Comparison of ENCODE assay signal across 12 cellular contexts in the genomic region with DNA sequence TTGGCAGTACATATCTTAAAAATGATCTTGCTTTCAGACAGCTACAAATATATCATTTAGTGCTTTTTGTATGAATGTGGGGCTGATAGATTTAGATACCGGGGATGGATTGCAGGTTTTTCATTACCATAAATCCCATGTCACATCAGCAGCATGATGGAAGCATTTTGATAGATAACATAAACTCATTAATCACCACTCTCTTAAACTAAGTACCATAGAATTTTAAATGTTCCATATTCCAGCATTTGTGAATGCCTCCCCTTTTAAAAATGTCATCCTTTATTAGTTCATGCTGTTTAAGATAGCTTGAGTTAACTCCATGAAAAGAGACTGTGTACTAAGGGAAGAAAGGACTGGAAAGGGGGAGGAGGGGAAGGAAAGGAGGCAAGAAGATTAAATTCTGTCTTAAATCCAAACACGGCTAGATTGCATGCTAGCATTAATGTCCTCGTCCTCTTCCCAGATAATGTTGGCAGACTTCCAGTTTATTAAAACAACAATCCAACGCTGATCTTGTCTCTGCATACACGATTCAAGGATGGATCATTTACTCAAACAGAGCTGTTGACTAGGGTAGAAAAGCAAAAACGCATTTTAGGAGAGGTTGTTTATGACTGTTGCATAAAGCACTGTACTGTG.
DNase-seq lines count a peak whose midpoint lies in the region; ATAC-seq and TF ChIP-seq lines count a peak whose summit lies in the region.
"Had no signal": no experiment of that assay in that cellular context is flagged by ENCODE, and none has a peak within 500 bp of the region (broad histone marks: within the 10 kb centered on the region; RNA-seq: fewer than 3 reads in every experiment).

No MANE protein-coding gene starts in this region.

- TF ChIP-seq CTCF in Panc1 (IDR thresholded peaks at IDR 0.05), result no peak
- TF ChIP-seq CTCF in foreskin fibroblast (IDR thresholded peaks at IDR 0.05; ENCODE audit: low read depth, low read length), result no peak

- no peaks in the 10 kb centered on the region for H3K27me3 ChIP-seq in Panc1 (ENCODE audit: control insufficient read depth, insufficient read depth, low read length)
- H3K27me3 ChIP-seq: BLaER1 treated with 17β-estradiol and CSF1 and Interleukin-3, amounts not matched to agents 10 nM and 100 nM had no signal

- H3K9me3 ChIP-seq in Panc1 (ENCODE audit: control insufficient read depth, insufficient read depth, low read depth, low read length), result no peaks in the 10 kb centered on the region

- H3K27ac ChIP-seq in Panc1 (ENCODE audit: low read length) (peak overlapping the region; percentile 41; the same call in 1 of the 2 replicates), substantia nigra (ENCODE audit: low read depth, low read length, poor library complexity, severe bottlenecking) (no peak overlapping the region)
- H3K27ac ChIP-seq: BLaER1 treated with 17β-estradiol and CSF1 and Interleukin-3, amounts not matched to agents 10 nM and 100 nM; HL-60 had no signal

- H3K36me3 ChIP-seq in Panc1 (ENCODE audit: control insufficient read depth, insufficient read depth, low read length), result no peaks in the 10 kb centered on the region
- H3K36me3 ChIP-seq: BLaER1 treated with 17β-estradiol and CSF1 and Interleukin-3, amounts not matched to agents 10 nM and 100 nM had no signal

- ATAC-seq in Panc1, result no peak
- ATAC-seq in HG02981 (IDR thresholded peaks at IDR 0.05; ENCODE audit: unreplicated experiment), result no peak

- in situ Hi-C loops in Panc1 (cut with HindIII; ENCODE audit: low pct_unique_long_range_greater_than_20kb, low sequenced_read_pairs), result no loop called here

- DNase-seq in Ammon's horn (ENCODE audit: low spot score) (peak; percentile 8), NCI-H1092 (lab: John Stamatoyannopoulos, UW) (peak; percentile 36), Panc1 (ENCODE audit: low read depth, low spot score) (no peak), foreskin fibroblast (peak; percentile 52 to 70), substantia nigra (lab: John Stamatoyannopoulos, UW) (no peak), RKO (ENCODE audit: low spot score) (no peak)
- no peak for DNase-seq in activated naive CD4-positive, alpha-beta T cell treated with anti-CD3 and anti-CD28 coated beads, Interleukin-2, amount 50 U/mL, for 16 hours
- DNase-seq: activated naive CD4-positive, alpha-beta T cell treated with anti-CD3 and anti-CD28 coated beads, Interleukin-2, amount 10 ng/mL, durations not matched to agents 7 days and 5 days; mesendoderm had no signal

- POLR2A ChIA-PET in Panc1 (lab: Charles Lee), result no interaction called here

- H3K4me1 ChIP-seq in Panc1 (ENCODE audit: control insufficient read depth, insufficient read depth, low read length), result no peaks in the 10 kb centered on the region

- BruUV-seq in Panc1 (replicated peaks; lab: Mats Ljungman, UMichigan), result no TSS peak

- H3K4me3 ChIP-seq in Panc1 (ENCODE audit: low read depth in 2 of 2, low read length in 2 of 2) (no peak overlapping the region), foreskin fibroblast (ENCODE audit: low read depth in 1 of 2, low read length in 2 of 2) (no peak overlapping the region)
- H3K4me3 ChIP-seq: BLaER1 treated with 17β-estradiol and CSF1 and Interleukin-3, amounts not matched to agents 10 nM and 100 nM had no signal

- CTCF ChIA-PET in Panc1 (lab: Charles Lee), result no interaction called here

- intact Hi-C loops in Panc1 (cut with micrococcal nuclease; ENCODE audit: unreplicated experiment), result no loop called here

Comparison
In these comparisons a context has a peak if more than half of its experiments do, and no peak if none do; other contexts are left out.
1. DNase-seq: peak in Ammon's horn (single experiment), NCI-H1092 (single experiment) and foreskin fibroblast (2 of 2); none in Panc1 (single experiment), substantia nigra (0 of 49), activated naive CD4-positive, alpha-beta T cell treated with anti-CD3 and anti-CD28 coated beads, Interleukin-2, amount 50 U/mL, for 16 hours (single experiment) and RKO (single experiment).